In the genomic region with DNA sequence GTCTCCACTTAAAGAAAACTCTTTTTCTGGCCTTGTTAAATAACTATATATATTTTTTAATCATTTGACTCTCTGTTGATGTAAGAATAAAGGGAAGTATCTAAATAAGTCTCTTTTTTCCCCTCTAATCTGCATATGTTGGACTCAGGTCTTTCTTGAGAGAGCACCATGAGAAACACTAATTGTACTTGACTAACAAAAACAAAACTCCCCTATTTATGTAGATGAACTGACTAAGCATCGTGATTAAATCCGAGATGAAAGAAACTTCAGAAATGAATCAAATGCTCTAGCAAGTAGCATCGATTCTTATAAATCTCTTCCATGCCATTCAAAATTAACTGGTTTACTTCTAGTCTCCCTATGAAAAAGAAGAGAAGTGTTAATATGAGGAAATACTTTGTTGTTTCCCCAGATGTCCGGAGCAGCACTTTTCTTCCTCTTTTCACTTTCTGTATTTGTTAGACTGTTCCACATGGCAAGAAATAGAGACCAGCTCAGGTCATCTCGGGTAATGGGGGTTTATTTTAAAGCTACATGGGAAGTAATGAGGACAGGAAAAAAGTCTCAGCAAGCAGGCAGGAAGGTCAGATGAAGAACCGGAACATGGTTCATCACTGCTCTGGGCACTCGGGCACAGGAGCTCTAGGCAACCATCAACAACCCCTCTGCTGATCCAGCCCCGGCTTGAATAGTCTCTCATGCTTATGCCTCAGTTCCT, we compare ENCODE assay signal across 11 cellular contexts.
DNase-seq lines count a peak whose midpoint lies in the region; ATAC-seq and TF ChIP-seq lines count a peak whose summit lies in the region.
"Had no signal": no experiment of that assay in that cellular context is flagged by ENCODE, and none has a peak within 500 bp of the region (broad histone marks: within the 10 kb centered on the region; RNA-seq: fewer than 3 reads in every experiment).

No MANE protein-coding gene starts in this region.

- H3K27me3 Mint-ChIP-seq in activated B cell treated with CpG ODN at 0.5 μM for 24 hours, result no peaks in the 10 kb centered on the region

- no peaks in the 10 kb centered on the region for H3K36me3 ChIP-seq in HAP-1 (replicated peaks)

- peak overlapping the region; percentile 86 for H3K27ac Mint-ChIP-seq in activated B cell treated with CpG ODN at 0.5 μM for 24 hours

- peaks cover 31% of the 10 kb centered on the region for H3K4me1 Mint-ChIP-seq in activated B cell treated with CpG ODN at 0.5 μM for 24 hours

- H3K4me1 ChIP-seq in HAP-1, result peaks cover 11% of the 10 kb centered on the region

- H3K36me3 Mint-ChIP-seq in activated B cell treated with CpG ODN at 0.5 μM for 24 hours (ENCODE audit: low read depth), result no peaks in the 10 kb centered on the region

- intact Hi-C loops in activated B cell treated with CpG ODN at 0.5 μM for 24 hours (cut with micrococcal nuclease), result loop anchor here (1.0 kb wide), 1 partner anchor 61 kb away; no protein-coding TSS in a partner anchor

- in situ Hi-C loops in HAP-1 (cut with MboI; ENCODE audit: low sequenced_read_pairs), result no loop called here

- CTCF ChIA-PET in activated B cell treated with CpG ODN at 0.5 μM for 24 hours (lab: Charles Lee), result no interaction called here

- peak overlapping the region; percentile 56 for H3K4me3 Mint-ChIP-seq in activated B cell treated with CpG ODN at 0.5 μM for 24 hours

- no peak overlapping the region for H3K4me3 ChIP-seq in HAP-1
- H3K4me3 ChIP-seq: lung had no signal

- POLR2A ChIA-PET in activated B cell treated with CpG ODN at 0.5 μM for 24 hours (lab: Charles Lee), result interaction anchor here (1.0 kb wide), 1 partner anchor 62 kb away, joined by 3 read pairs; no protein-coding TSS in a partner anchor

- H3K9me3 ChIP-seq in HAP-1, result no peaks in the 10 kb centered on the region

- no peak for TF ChIP-seq CTCF in activated B cell treated with CpG ODN at 0.5 μM for 24 hours (IDR thresholded peaks at IDR 0.05)

- no peak for DNase-seq in activated B cell treated with CpG ODN at 0.5 μM for 24 hours
- DNase-seq in GDM1 (lab: John Stamatoyannopoulos, UW), result no peak
- DNase-seq in mesenteric fat pad (ENCODE audit: low spot score), result no peak
- no peak for DNase-seq in HAP-1 (ENCODE audit: low spot score in 2 of 2)
- no peak for DNase-seq in NCI-H524 (lab: John Stamatoyannopoulos, UW)
- DNase-seq: NCI-H69; stimulated activated CD4-positive, alpha-beta T cell treated with anti-CD3 and anti-CD28 coated beads, Interleukin-12 subunit alpha, Interleukin-12 subunit beta, amount 100 ng/mL, for 4 hours had no signal

- ATAC-seq in GM18519 (IDR thresholded peaks at IDR 0.05; ENCODE audit: low FRiP score, unreplicated experiment) (peak; percentile 82), GM21529 (IDR thresholded peaks at IDR 0.05; ENCODE audit: unreplicated experiment) (peak; percentile 87), HG03280 (IDR thresholded peaks at IDR 0.05; ENCODE audit: unreplicated experiment) (peak; percentile 76), activated B cell treated with CpG ODN at 0.5 μM for 24 hours (ENCODE audit: low read depth) (peak; percentile 82)

- no peaks in the 10 kb centered on the region for H3K9me3 Mint-ChIP-seq in activated B cell treated with CpG ODN at 0.5 μM for 24 hours

- no peaks in the 10 kb centered on the region for H3K27me3 ChIP-seq in HAP-1 (ENCODE audit: low read depth)
